12 cellular contexts compared by ENCODE assay signal in genomic region chr1:50841791-50842387, GRCh38.
DNase-seq lines count a peak whose midpoint lies in the region; ATAC-seq and TF ChIP-seq lines count a peak whose summit lies in the region.
"Had no signal": no experiment of that assay in that cellular context is flagged by ENCODE, and none has a peak within 500 bp of the region (broad histone marks: within the 10 kb centered on the region; RNA-seq: fewer than 3 reads in every experiment).

No MANE protein-coding gene starts in this region.

- H3K27ac Mint-ChIP-seq in GM23338, result peak overlapping the region; percentile 47; the same call in 1 of the 2 replicates
- H3K27ac Mint-ChIP-seq in brain, result peak overlapping the region in 3 of 5 experiments; percentile 42 to 72 (median 63)
- H3K27ac Mint-ChIP-seq in Caco-2 (ENCODE audit: unreplicated experiment), result no peak overlapping the region
- H3K27ac Mint-ChIP-seq: B cell, progenitor cell of endocrine pancreas had no signal

- H3K27ac ChIP-seq in GM23338 (ENCODE audit: low read depth), result no peak overlapping the region
- H3K27ac ChIP-seq in left lung, result peak overlapping the region in 1 of 2 donors; percentile 17
- no peak overlapping the region for H3K27ac ChIP-seq in smooth muscle cell (ENCODE audit: low read depth)
- H3K27ac ChIP-seq: RWPE1 had no signal

- H3K9me3 Mint-ChIP-seq in GM23338, result no peaks in the 10 kb centered on the region; the same call in 2 of the 3 replicates
- H3K9me3 Mint-ChIP-seq in brain, result peaks cover 5 to 21% (median 12%) of the 10 kb centered on the region in 5 experiments
- no peaks in the 10 kb centered on the region for H3K9me3 Mint-ChIP-seq in Caco-2 (ENCODE audit: unreplicated experiment)

- no peaks in the 10 kb centered on the region for H3F3A ChIP-seq in GM23338 (replicated peaks; ENCODE audit: low read depth)
- no peaks in the 10 kb centered on the region for H3F3A ChIP-seq in smooth muscle cell (ENCODE audit: low read depth)

- H3K79me2 ChIP-seq in GM23338 (replicated peaks; ENCODE audit: insufficient read depth) (no peaks in the 10 kb centered on the region; the same call in 1 of the 2 replicates), smooth muscle cell (ENCODE audit: low read depth) (peaks cover 26% of the 10 kb centered on the region)

- no peaks in the 10 kb centered on the region for H3K27me3 Mint-ChIP-seq in GM23338 (ENCODE audit: insufficient read depth, low read depth, poor library complexity)
- no peaks in the 10 kb centered on the region for H3K27me3 Mint-ChIP-seq in brain
- no peaks in the 10 kb centered on the region for H3K27me3 Mint-ChIP-seq in Caco-2 (ENCODE audit: insufficient read depth, unreplicated experiment)
- H3K27me3 Mint-ChIP-seq: B cell, progenitor cell of endocrine pancreas had no signal

- H3K36me3 Mint-ChIP-seq in GM23338 (ENCODE audit: low read depth) (no peaks in the 10 kb centered on the region), brain (peaks cover 19% of the 10 kb centered on the region), Caco-2 (ENCODE audit: insufficient read depth, unreplicated experiment) (no peaks in the 10 kb centered on the region)

- CTCF ChIA-PET in Caco-2 (lab: Charles Lee), result no interaction called here

- H3K9ac ChIP-seq in smooth muscle cell (ENCODE audit: low read depth), result no peak overlapping the region

- H3K4me1 ChIP-seq in GM23338 (ENCODE audit: insufficient read depth) (no peaks in the 10 kb centered on the region), left lung (no peaks in the 10 kb centered on the region), smooth muscle cell (ENCODE audit: low read depth) (no peaks in the 10 kb centered on the region), Caco-2 (no peaks in the 10 kb centered on the region)

- no peaks in the 10 kb centered on the region for H3K9me3 ChIP-seq in left lung
- no peaks in the 10 kb centered on the region for H3K9me3 ChIP-seq in smooth muscle cell (replicated peaks; ENCODE audit: low read depth)
- no peaks in the 10 kb centered on the region for H3K9me3 ChIP-seq in Caco-2

- H3K36me3 ChIP-seq in GM23338 (ENCODE audit: insufficient read depth), result no peaks in the 10 kb centered on the region
- H3K36me3 ChIP-seq in left lung, result no peaks in the 10 kb centered on the region
- H3K36me3 ChIP-seq in smooth muscle cell (ENCODE audit: low read depth), result no peaks in the 10 kb centered on the region
- H3K36me3 ChIP-seq in Caco-2 (ENCODE audit: control insufficient read depth, insufficient read depth, low read length), result no peaks in the 10 kb centered on the region

- H3K4me3 Mint-ChIP-seq in GM23338 (no peak overlapping the region), brain (peak overlapping the region in 1 of 5 experiments; percentile 37), Caco-2 (ENCODE audit: unreplicated experiment) (no peak overlapping the region)
- H3K4me3 Mint-ChIP-seq: B cell had no signal

- no peak overlapping the region for H2AFZ ChIP-seq in GM23338
- no peak overlapping the region for H2AFZ ChIP-seq in smooth muscle cell (ENCODE audit: low read depth)

- POLR2A ChIA-PET in Caco-2 (lab: Charles Lee), result no interaction called here

- ATAC-seq in GM23338 (no peak), left lung (peak; percentile 62), GM18868 (IDR thresholded peaks at IDR 0.05; ENCODE audit: unreplicated experiment) (no peak)

- H4K20me1 ChIP-seq in GM23338 (replicated peaks; ENCODE audit: insufficient read depth) (no peaks in the 10 kb centered on the region), smooth muscle cell (ENCODE audit: low read depth) (peaks cover 18% of the 10 kb centered on the region)

- H3K4me2 ChIP-seq in GM23338, result no peak overlapping the region
- no peak overlapping the region for H3K4me2 ChIP-seq in smooth muscle cell

- H3K4me1 Mint-ChIP-seq in GM23338 (peaks cover 3% of the 10 kb centered on the region; the same call in 2 of the 3 replicates), brain (no peaks in the 10 kb centered on the region), Caco-2 (ENCODE audit: low read depth, unreplicated experiment) (no peaks in the 10 kb centered on the region)
- H3K4me1 Mint-ChIP-seq: B cell had no signal

- no peak overlapping the region for H3K4me3 ChIP-seq in GM23338
- H3K4me3 ChIP-seq in left lung, result no peak overlapping the region
- H3K4me3 ChIP-seq in smooth muscle cell, result no peak overlapping the region
- no peak overlapping the region for H3K4me3 ChIP-seq in Caco-2 (ENCODE audit: low read depth, low read length)

- H3K27me3 ChIP-seq in GM23338 (ENCODE audit: insufficient read depth) (no peaks in the 10 kb centered on the region), left lung (no peaks in the 10 kb centered on the region), smooth muscle cell (ENCODE audit: low read depth) (no peaks in the 10 kb centered on the region), Caco-2 (replicated peaks; ENCODE audit: control insufficient read depth, insufficient read depth, low read length) (no peaks in the 10 kb centered on the region)

- DNase-seq in ACHN (peak; percentile 24), GM23338 (ENCODE audit: low spot score) (no peak), left lung (no peak), midbrain (lab: John Stamatoyannopoulos, UW) (no peak), smooth muscle cell (lab: John Stamatoyannopoulos, UW; ENCODE audit: unreplicated experiment) (no peak), Caco-2 (no peak)
- DNase-seq: KBM-7 had no signal

- intact Hi-C loops in left lung (cut with DNase I) (no loop called here), Caco-2 (cut with micrococcal nuclease; ENCODE audit: unreplicated experiment) (no loop called here)

- BruUV-seq in Caco-2 (replicated peaks; lab: Mats Ljungman, UMichigan), result no TSS peak

- no peaks in the 10 kb centered on the region for H3K9me2 ChIP-seq in GM23338 (ENCODE audit: insufficient read depth)

- TF ChIP-seq CTCF in GM23338 (conservative IDR thresholded peaks at IDR 0.05; ENCODE audit: low read depth in 2 of 2) (no peak), brain (conservative IDR thresholded peaks at IDR 0.05) (no peak), left lung (IDR thresholded peaks at IDR 0.05) (no peak), smooth muscle cell (IDR thresholded peaks at IDR 0.05; ENCODE audit: borderline replicate concordance, insufficient read depth, poor library complexity, severe bottlenecking) (no peak), Caco-2 (IDR thresholded peaks at IDR 0.05; ENCODE audit: insufficient read depth in 1 of 2, low read depth in 1 of 2, low read length in 1 of 2, severe bottlenecking in 1 of 2, unreplicated experiment in 1 of 2) (no peak)

- in situ Hi-C loops in ACHN (cut with HindIII; ENCODE audit: low pct_ligation_motif_present, low pct_unique_long_range_greater_than_20kb, low sequenced_read_pairs), result no loop called here

TF ChIP-seq in GM23338, 12 proteins besides CTCF, POLR2A, EP300 and RAD21 (continues in another document):
- no peak for TF ChIP-seq EZH2 (IDR thresholded peaks at IDR 0.05; ENCODE audit: low read depth, unreplicated experiment)
- no peak for TF ChIP-seq NANOG (IDR thresholded peaks at IDR 0.05; ENCODE audit: borderline replicate concordance)
- TF ChIP-seq, protein P1, sequence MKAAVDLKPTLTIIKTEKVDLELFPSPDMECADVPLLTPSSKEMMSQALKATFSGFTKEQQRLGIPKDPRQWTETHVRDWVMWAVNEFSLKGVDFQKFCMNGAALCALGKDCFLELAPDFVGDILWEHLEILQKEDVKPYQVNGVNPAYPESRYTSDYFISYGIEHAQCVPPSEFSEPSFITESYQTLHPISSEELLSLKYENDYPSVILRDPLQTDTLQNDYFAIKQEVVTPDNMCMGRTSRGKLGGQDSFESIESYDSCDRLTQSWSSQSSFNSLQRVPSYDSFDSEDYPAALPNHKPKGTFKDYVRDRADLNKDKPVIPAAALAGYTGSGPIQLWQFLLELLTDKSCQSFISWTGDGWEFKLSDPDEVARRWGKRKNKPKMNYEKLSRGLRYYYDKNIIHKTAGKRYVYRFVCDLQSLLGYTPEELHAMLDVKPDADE (IDR thresholded peaks at IDR 0.05), result no peak
- TF ChIP-seq CREB1 (CRISPR knock-in tag; IDR thresholded peaks at IDR 0.05; ENCODE audit: low read depth), result no peak
- TF ChIP-seq POLR2AphosphoS5 (IDR thresholded peaks at IDR 0.05; ENCODE audit: low read depth), result no peak
